In genomic region chr20:55544638-55545037, GRCh38 we compare ENCODE assay signal across 25 cellular contexts.
"Had no signal": no experiment of that assay in that cellular context is flagged by ENCODE, and none has a peak within 500 bp of the region (broad histone marks: within the 10 kb centered on the region; RNA-seq: fewer than 3 reads in every experiment).

No MANE protein-coding gene starts in this region.

- ATAC-seq: foreskin keratinocyte, gastroesophageal sphincter, heart left ventricle, left lung, left ventricle myocardium superior, lower lobe of right lung had no signal

- H3K4me1 Mint-ChIP-seq: immature natural killer cell, memory B cell, naive B cell had no signal

- H3K4me3 ChIP-seq: coronary artery, dorsolateral prefrontal cortex, esophagus muscularis mucosa, gastroesophageal sphincter, heart left ventricle, hepatocyte, left lung, lower lobe of right lung had no signal

- H3K36me3 Mint-ChIP-seq: immature natural killer cell, memory B cell, naive B cell had no signal

- H3K9me3 ChIP-seq: esophagus muscularis mucosa, gastroesophageal sphincter, heart left ventricle, left lung, lower lobe of right lung had no signal

- H3K27ac Mint-ChIP-seq: immature natural killer cell, memory B cell, naive B cell had no signal

- H3K4me1 ChIP-seq: esophagus muscularis mucosa, gastroesophageal sphincter, heart left ventricle, left lung, lower lobe of right lung had no signal

- H3K4me3 Mint-ChIP-seq: immature natural killer cell, memory B cell, naive B cell had no signal

- H3K79me2 ChIP-seq: hepatocyte had no signal

- H2AFZ ChIP-seq: hepatocyte had no signal

- H3K36me3 ChIP-seq: esophagus muscularis mucosa, gastroesophageal sphincter, heart left ventricle, left lung, lower lobe of right lung had no signal

- FAIRE-seq: colon, endothelial cell of umbilical vein, frontal cortex, kidney had no signal

- H3K27ac ChIP-seq: coronary artery, dorsolateral prefrontal cortex, esophagus muscularis mucosa, foreskin keratinocyte, gastroesophageal sphincter, heart left ventricle, hepatocyte, left lung, lower lobe of right lung had no signal

- H3K27me3 ChIP-seq: dorsolateral prefrontal cortex, esophagus muscularis mucosa, foreskin keratinocyte, gastroesophageal sphincter, heart left ventricle, hepatocyte, left lung had no signal

- DNase-seq: dermis blood vessel endothelial cell; dorsolateral prefrontal cortex; effector CD4-positive, alpha-beta T cell; effector memory CD4-positive, alpha-beta T cell; foreskin keratinocyte; heart left ventricle; hypothalamus; immature natural killer cell; islet precursor cell; kidney; kidney glomerular epithelial cell; left lung; left ventricle myocardium superior; lower lobe of right lung; mesendoderm; midbrain; naive B cell had no signal

- H3K4me2 ChIP-seq: hepatocyte had no signal

- H3K27me3 Mint-ChIP-seq: memory B cell, naive B cell had no signal
